ENCODE assay signal across 13 cellular contexts in the genomic region with DNA sequence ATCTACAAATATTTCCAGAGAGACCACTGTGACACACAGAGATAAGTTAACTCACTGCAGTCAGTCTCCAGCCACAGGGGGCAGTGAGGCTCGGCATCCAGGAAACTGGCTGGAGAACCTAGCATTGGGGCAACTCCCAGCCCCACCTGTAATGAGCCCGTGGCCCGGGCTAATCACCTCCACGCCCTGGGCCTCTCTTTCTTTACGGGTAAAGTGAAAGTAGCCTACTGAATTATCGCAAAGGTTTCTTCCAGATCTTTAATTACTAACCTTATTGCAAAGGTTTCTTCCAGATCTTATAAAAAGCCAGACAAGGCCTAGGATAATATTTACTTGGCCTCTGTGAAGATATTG. TPM values are rescaled to one million over a fixed set of nuclear protein-coding genes. Genes with fewer than 3 reads are reported as not detected.
DNase-seq lines count a peak whose midpoint lies in the region; ATAC-seq, FAIRE-seq and TF ChIP-seq lines count a peak whose summit lies in the region.
"Had no signal": no experiment of that assay in that cellular context is flagged by ENCODE, and none has a peak within 500 bp of the region (broad histone marks: within the 10 kb centered on the region; RNA-seq: fewer than 3 reads in every experiment).

No MANE protein-coding gene starts in this region.

- dilution Hi-C loops in keratinocyte (cut with MboI; ENCODE audit: extremely low pct_ligation_motif_present, low sequenced_read_pairs): no loop called here

- peak overlapping the region; percentile 25 for H3K9ac ChIP-seq in keratinocyte (ENCODE audit: control insufficient read depth, extremely low read depth, insufficient read depth, low read length)

- peak; percentile 20 for DNase-seq in GM13976 (ENCODE audit: low spot score)
- no peak for DNase-seq in RWPE2 (ENCODE audit: low spot score)
- DNase-seq in keratinocyte (ENCODE audit: low read depth, low spot score): no peak
- DNase-seq in osteocyte (ENCODE audit: extremely low spot score, unreplicated experiment): no peak
- no peak for DNase-seq in NCI-H1436 (lab: John Stamatoyannopoulos, UW)
- no peak for DNase-seq in erythroblast (lab: John Stamatoyannopoulos, UW)
- DNase-seq in activated T-cell treated with anti-CD3 and anti-CD28 coated beads, Interleukin-2, amount 50 U/mL, for 1 hour: no peak

- FAIRE-seq in keratinocyte (lab: Jason Lieb, UNC): no peak

- no peaks in the 10 kb centered on the region for H3K9me1 ChIP-seq in keratinocyte (ENCODE audit: control insufficient read depth, extremely low read depth, insufficient read depth, low read length)

- H3K36me3 ChIP-seq in RWPE2 (ENCODE audit: low read depth) (no peaks in the 10 kb centered on the region), keratinocyte (ENCODE audit: control insufficient read depth in 2 of 2, extremely low read depth in 1 of 2, insufficient read depth in 2 of 2, low read length in 2 of 2) (peaks cover 0 to 1% of the 10 kb centered on the region in 2 experiments)
- H3K36me3 ChIP-seq: thyroid gland had no signal

- in situ Hi-C loops in GM13976 (cut with MboI; ENCODE audit: low sequenced_read_pairs, unreplicated experiment): loop anchor here (10.0 to 25.0 kb wide), 2 partner anchors 344 to 1172 kb away; no protein-coding TSS in a partner anchor

- H3K27ac ChIP-seq in RWPE2 (ENCODE audit: poor library complexity, severe bottlenecking): no peak overlapping the region
- no peak overlapping the region for H3K27ac ChIP-seq in keratinocyte (ENCODE audit: control insufficient read depth, insufficient read depth, low read length)

- no peak for TF ChIP-seq POLR2A in erythroblast (IDR thresholded peaks at IDR 0.05; ENCODE audit: low read length)

- no peak overlapping the region for H3K27ac Mint-ChIP-seq in osteocyte (ENCODE audit: unreplicated experiment)
- H3K27ac Mint-ChIP-seq: activated naive CD8-positive, alpha-beta T cell treated with anti-CD3 and anti-CD28 coated beads for 36 hours; natural killer cell; T-helper 2 cell treated with Interferon-gamma antibody and Interleukin-4, amounts not matched to agents 5 μg/mL and 100 μg/mL, for 36 hours had no signal

- no peaks in the 10 kb centered on the region for H3K9me3 Mint-ChIP-seq in osteocyte (ENCODE audit: unreplicated experiment)
- H3K9me3 Mint-ChIP-seq: activated naive CD8-positive, alpha-beta T cell treated with anti-CD3 and anti-CD28 coated beads for 36 hours; central memory CD8-positive, alpha-beta T cell; natural killer cell; T-helper 2 cell treated with Interferon-gamma antibody and Interleukin-4, amounts not matched to agents 5 μg/mL and 100 μg/mL, for 36 hours had no signal

- no peaks in the 10 kb centered on the region for H4K20me1 ChIP-seq in keratinocyte (ENCODE audit: control insufficient read depth, extremely low read depth, insufficient read depth, low read length)

- H3K27me3 ChIP-seq in RWPE2 (ENCODE audit: insufficient read depth, poor library complexity, severe bottlenecking) (no peaks in the 10 kb centered on the region), keratinocyte (ENCODE audit: control insufficient read depth, extremely low read depth, insufficient read depth, low read length) (no peaks in the 10 kb centered on the region)
- H3K27me3 ChIP-seq: thyroid gland had no signal

- peaks cover 5% of the 10 kb centered on the region for H3K27me3 Mint-ChIP-seq in osteocyte (ENCODE audit: unreplicated experiment)
- H3K27me3 Mint-ChIP-seq: activated naive CD8-positive, alpha-beta T cell treated with anti-CD3 and anti-CD28 coated beads for 36 hours had no signal

- ATAC-seq in RWPE2 (ENCODE audit: low read depth): no peak
- ATAC-seq in GM21390 (IDR thresholded peaks at IDR 0.05; ENCODE audit: unreplicated experiment): no peak

- no peaks in the 10 kb centered on the region for H3K79me2 ChIP-seq in keratinocyte (ENCODE audit: control insufficient read depth, insufficient read depth, low read length)

- no peaks in the 10 kb centered on the region for H3K36me3 Mint-ChIP-seq in osteocyte (ENCODE audit: unreplicated experiment)
- H3K36me3 Mint-ChIP-seq: activated naive CD8-positive, alpha-beta T cell treated with anti-CD3 and anti-CD28 coated beads for 36 hours; natural killer cell had no signal

- peak overlapping the region; percentile 77 for H2AFZ ChIP-seq in keratinocyte (ENCODE audit: control insufficient read depth, low read length)

- no peaks in the 10 kb centered on the region for H3K4me1 Mint-ChIP-seq in osteocyte (ENCODE audit: unreplicated experiment)
- H3K4me1 Mint-ChIP-seq: activated naive CD8-positive, alpha-beta T cell treated with anti-CD3 and anti-CD28 coated beads for 36 hours had no signal

- H3K4me3 Mint-ChIP-seq in osteocyte (ENCODE audit: unreplicated experiment): no peak overlapping the region
- H3K4me3 Mint-ChIP-seq: activated naive CD8-positive, alpha-beta T cell treated with anti-CD3 and anti-CD28 coated beads for 36 hours; central memory CD8-positive, alpha-beta T cell; natural killer cell; T-helper 2 cell treated with Interferon-gamma antibody and Interleukin-4, amounts not matched to agents 5 μg/mL and 100 μg/mL, for 36 hours had no signal

- no peak for TF ChIP-seq CTCF in GM13976 (IDR thresholded peaks at IDR 0.05; ENCODE audit: borderline replicate concordance, control extremely low read depth, extremely low read depth, insufficient read depth, missing control alignments)
- TF ChIP-seq CTCF in RWPE2 (IDR thresholded peaks at IDR 0.05; ENCODE audit: poor library complexity, severe bottlenecking): peak; percentile 79
- TF ChIP-seq CTCF in keratinocyte (optimal IDR thresholded peaks at IDR 0.05 in 1 of 3, IDR thresholded peaks at IDR 0.05 in 1 of 3, conservative IDR thresholded peaks at IDR 0.05 in 1 of 3; ENCODE audit: extremely low read depth in 1 of 3, insufficient read depth in 2 of 3, low read length in 3 of 3): no peak
- peak; percentile 1 for TF ChIP-seq CTCF in osteocyte (IDR thresholded peaks at IDR 0.05)

- no peaks in the 10 kb centered on the region for H3K9me3 ChIP-seq in RWPE2 (ENCODE audit: severe bottlenecking)
- no peaks in the 10 kb centered on the region for H3K9me3 ChIP-seq in keratinocyte (ENCODE audit: control insufficient read depth, low read depth, low read length)
- H3K9me3 ChIP-seq: thyroid gland had no signal

- no peak overlapping the region for H3K4me3 ChIP-seq in RWPE2 (ENCODE audit: severe bottlenecking)
- no peak overlapping the region for H3K4me3 ChIP-seq in keratinocyte (ENCODE audit: control insufficient read depth in 2 of 3, extremely low read depth in 1 of 3, insufficient read depth in 2 of 3, low read depth in 1 of 3, low read length in 3 of 3)
- H3K4me3 ChIP-seq: thyroid gland had no signal

- H3K4me1 ChIP-seq in RWPE2 (ENCODE audit: insufficient read depth, poor library complexity, severe bottlenecking) (peaks cover 7% of the 10 kb centered on the region), keratinocyte (ENCODE audit: control insufficient read depth, extremely low read depth, insufficient read depth, low read length) (peaks cover 13% of the 10 kb centered on the region)

- peak overlapping the region; percentile 72 for H3K4me2 ChIP-seq in keratinocyte (ENCODE audit: control insufficient read depth, extremely low read depth, insufficient read depth, low read depth, low read length)

RNA-seq across cellular contexts. Expression of a gene that starts 45.6 kb away (rescaled TPM):
- polyA plus RNA-seq in keratinocyte: 2.3 to 2.8 TPM (median 2.4 TPM) in 3 replicates
- polyA plus RNA-seq in keratinocyte (2011; ENCODE audit: low read depth): 6.8 TPM
- polyA plus RNA-seq in keratinocyte (2011; cell fraction: cytosol; rRNA removed): 1.8 and 2.8 TPM in 2 replicates
- 2.6 and 2.9 TPM in 2 replicates for polyA plus RNA-seq in keratinocyte (2011; cell fraction: nucleus; rRNA removed)
- 3.4 and 7.9 TPM in 2 replicates for polyA plus RNA-seq in keratinocyte (2012; ENCODE audit: low replicate concordance)
- 1.8 to 2.1 TPM (median 2.0 TPM) in 3 replicates for polyA minus RNA-seq in keratinocyte
- 0.96 TPM for polyA minus RNA-seq in keratinocyte (2011; cell fraction: cytosol; rRNA and poly(A)+ RNA removed)
- 1.1 and 2.9 TPM in 2 replicates for polyA minus RNA-seq in keratinocyte (2011; cell fraction: nucleus; rRNA and poly(A)+ RNA removed)
- total RNA-seq in osteocyte: 57.0 and 57.7 TPM in 2 replicates

Comparison
In these comparisons a context has a peak if more than half of its experiments do, and no peak if none do; other contexts are left out.
1. CTCF ChIP-seq: peak in RWPE2 (single experiment) and osteocyte (single experiment); none in GM13976 (single experiment) and keratinocyte (0 of 3).